25 cellular contexts compared by ENCODE assay signal in genomic region chr7:43803865-43804264, GRCh38. TPM values are rescaled to one million over a fixed set of nuclear protein-coding genes. Genes with fewer than 3 reads are reported as not detected.
DNase-seq lines count a peak whose midpoint lies in the region; TF ChIP-seq lines count a peak whose summit lies in the region.
"Had no signal": no experiment of that assay in that cellular context is flagged by ENCODE, and none has a peak within 500 bp of the region (broad histone marks: within the 10 kb centered on the region; RNA-seq: fewer than 3 reads in every experiment).

No MANE protein-coding gene starts in this region.

- in situ Hi-C loops in GM13976 (cut with MboI; ENCODE audit: low sequenced_read_pairs, unreplicated experiment) = no loop called here

- TF ChIP-seq CTCF in WERI-Rb-1 (IDR thresholded peaks at IDR 0.05; ENCODE audit: low read depth, low read length) = no peak
- TF ChIP-seq CTCF in glutamatergic neuron (IDR thresholded peaks at IDR 0.05; ENCODE audit: partially characterized antibody, unreplicated experiment) = no peak
- no peak for TF ChIP-seq CTCF in GM13976 (IDR thresholded peaks at IDR 0.05; ENCODE audit: borderline replicate concordance, control extremely low read depth, extremely low read depth, insufficient read depth, missing control alignments)

- peaks cover 31% of the 10 kb centered on the region for H3K36me3 ChIP-seq in WERI-Rb-1
- H3K36me3 ChIP-seq: BLaER1 had no signal

- DNase-seq in DMS 273 (lab: John Stamatoyannopoulos, UW; ENCODE audit: unreplicated experiment) = peak; percentile 66
- no peak for DNase-seq in DMS 273 treated with DMSO at 0.1 percent for 48 hours (lab: John Stamatoyannopoulos, UW)
- peak; percentile 73 for DNase-seq in D341Med (ENCODE audit: low spot score)
- DNase-seq in WERI-Rb-1 = peak; percentile 92
- DNase-seq in glutamatergic neuron = no peak
- no peak for DNase-seq in GM13976 (ENCODE audit: low spot score)
- no peak for DNase-seq in AG20443 (ENCODE audit: low spot score)
- DNase-seq: ACHN; CD4-positive, CD25-positive, alpha-beta regulatory T cell; DMS79; EL; GDM1; Kasumi-1; NCI-H1105 treated with DMSO at 0.1 percent for 48 hours; NCI-H146; NCI-H2029 treated with DMSO at 0.1 percent for 48 hours; NCI-H226; NCI-H510A; PC-9; SJCRH30 had no signal

- H3K27ac ChIP-seq in WERI-Rb-1 = peak overlapping the region; percentile 86
- H3K27ac ChIP-seq: 22Rv1, BLaER1, PC-9, SJCRH30 had no signal

- peak overlapping the region; percentile 78 for H3K27ac Mint-ChIP-seq in glutamatergic neuron (ENCODE audit: unreplicated experiment)
- H3K27ac Mint-ChIP-seq: CD4-positive, CD25-positive, alpha-beta regulatory T cell; GM23338 had no signal

- H3K9me3 Mint-ChIP-seq in glutamatergic neuron (ENCODE audit: unreplicated experiment) = peaks cover 2% of the 10 kb centered on the region
- H3K9me3 Mint-ChIP-seq: GM23338 had no signal

- H3K27me3 ChIP-seq in WERI-Rb-1 (ENCODE audit: insufficient read depth, low read depth, severe bottlenecking) = no peaks in the 10 kb centered on the region
- H3K27me3 ChIP-seq: BLaER1, SJCRH30 had no signal

- H3K27me3 Mint-ChIP-seq in glutamatergic neuron (ENCODE audit: unreplicated experiment) = peaks cover 3% of the 10 kb centered on the region
- H3K27me3 Mint-ChIP-seq: CD4-positive, CD25-positive, alpha-beta regulatory T cell had no signal

- H3K4me3 Mint-ChIP-seq in glutamatergic neuron (ENCODE audit: unreplicated experiment) = no peak overlapping the region
- H3K4me3 Mint-ChIP-seq: CD4-positive, CD25-positive, alpha-beta regulatory T cell; GM23338 had no signal

- peak overlapping the region; percentile 2; the same call in 1 of the 2 replicates for H3K4me3 ChIP-seq in WERI-Rb-1 (ENCODE audit: low read depth, low read length)
- H3K4me3 ChIP-seq: BLaER1, GM12878, GM23338, HAP-1, PC-9, SJCRH30 had no signal

- H3K36me3 Mint-ChIP-seq in glutamatergic neuron (ENCODE audit: unreplicated experiment) = peaks cover 8% of the 10 kb centered on the region

- peaks cover 3% of the 10 kb centered on the region for H3K4me1 Mint-ChIP-seq in glutamatergic neuron (ENCODE audit: low read depth, unreplicated experiment)
- H3K4me1 Mint-ChIP-seq: CD4-positive, CD25-positive, alpha-beta regulatory T cell; GM23338 had no signal

- H3K9me3 ChIP-seq in WERI-Rb-1 (ENCODE audit: severe bottlenecking) = no peaks in the 10 kb centered on the region
- H3K9me3 ChIP-seq: BLaER1, HAP-1, SJCRH30 had no signal

RNA-seq across cellular contexts. Expression of gene BLVRA, which starts 45.4 kb away (rescaled TPM):
- 63.4 TPM for total RNA-seq in glutamatergic neuron (ENCODE audit: unreplicated experiment)

Comparison
In these comparisons a context has a peak if more than half of its experiments do, and no peak if none do; other contexts are left out.
1. DNase-seq: peak in DMS 273 (single experiment), D341Med (single experiment) and WERI-Rb-1 (single experiment); none in DMS 273 treated with DMSO at 0.1 percent for 48 hours (single experiment), glutamatergic neuron (single experiment), GM13976 (single experiment) and AG20443 (single experiment).